ENCODE assay signal across 9 cellular contexts in genomic region chr22:36659762-36660509, GRCh38. TPM values are rescaled to one million over a fixed set of nuclear protein-coding genes. Genes with fewer than 3 reads are reported as not detected.
DNase-seq lines count a peak whose midpoint lies in the region; ATAC-seq, FAIRE-seq and TF ChIP-seq lines count a peak whose summit lies in the region.
"Had no signal": no experiment of that assay in that cellular context is flagged by ENCODE, and none has a peak within 500 bp of the region (broad histone marks: within the 10 kb centered on the region; RNA-seq: fewer than 3 reads in every experiment).

No MANE protein-coding gene starts in this region.

- no peak for TF ChIP-seq EP300 in gastroesophageal sphincter (IDR thresholded peaks at IDR 0.05)

- peaks cover 62% of the 10 kb centered on the region for H3K27me3 Mint-ChIP-seq in activated T-cell treated with anti-CD3 and anti-CD28 coated beads, Interleukin-2, amount 50 U/mL, for 24 hours

- no peak for FAIRE-seq in GM12892 (lab: Jason Lieb, UNC)
- FAIRE-seq: TTC549 had no signal

- peak overlapping the region in 1 of 4 donors; percentile 55 for H3K27ac ChIP-seq in gastroesophageal sphincter

- no peaks in the 10 kb centered on the region for H3K36me3 ChIP-seq in gastroesophageal sphincter

- no peak overlapping the region for H3K4me3 ChIP-seq in gastroesophageal sphincter

- peak; percentile 83 for ATAC-seq in gastroesophageal sphincter
- ATAC-seq in HG02798 (IDR thresholded peaks at IDR 0.05; ENCODE audit: poor library complexity, unreplicated experiment), result no peak
- no peak for ATAC-seq in HG02852 (IDR thresholded peaks at IDR 0.05; ENCODE audit: unreplicated experiment)

- TF ChIP-seq POLR2A in GM12892 (IDR thresholded peaks at IDR 0.05; ENCODE audit: low read depth, low read length) (no peak), gastroesophageal sphincter (IDR thresholded peaks at IDR 0.05) (no peak)

- no peak overlapping the region for H3K27ac Mint-ChIP-seq in activated T-cell treated with anti-CD3 and anti-CD28 coated beads, Interleukin-2, amount 50 U/mL, for 24 hours

- no peaks in the 10 kb centered on the region for H3K36me3 Mint-ChIP-seq in activated T-cell treated with anti-CD3 and anti-CD28 coated beads, Interleukin-2, amount 50 U/mL, for 24 hours (ENCODE audit: low read depth)

- H3K4me1 ChIP-seq in gastroesophageal sphincter, result peaks cover 0 to 18% (median 13%) of the 10 kb centered on the region in 3 donors

- no peaks in the 10 kb centered on the region for H3K9me3 Mint-ChIP-seq in activated T-cell treated with anti-CD3 and anti-CD28 coated beads, Interleukin-2, amount 50 U/mL, for 24 hours

- H3K9me3 ChIP-seq in gastroesophageal sphincter, result peaks cover 0 to 3% (median 0%) of the 10 kb centered on the region in 3 donors

- TF ChIP-seq CTCF in gastroesophageal sphincter (IDR thresholded peaks at IDR 0.05), result no peak

- 19 to 23% methylated on average over 8 to 10 of the region's 19 CpGs for WGBS in gastroesophageal sphincter (ENCODE audit: low coverage in 1 of 2), 2 donors

- no peak overlapping the region for H3K4me3 Mint-ChIP-seq in activated T-cell treated with anti-CD3 and anti-CD28 coated beads, Interleukin-2, amount 50 U/mL, for 24 hours

- H3K4me1 Mint-ChIP-seq in activated T-cell treated with anti-CD3 and anti-CD28 coated beads, Interleukin-2, amount 50 U/mL, for 24 hours (ENCODE audit: low read depth), result peaks cover 2% of the 10 kb centered on the region

- DNase-seq in GM12892 (ENCODE audit: insufficient read length) (peak; percentile 25), NCI-H2081 (lab: John Stamatoyannopoulos, UW) (peak; percentile 82 to 88), posterior vena cava (ENCODE audit: low spot score) (peak; percentile 98), OCI-M2 (lab: John Stamatoyannopoulos, UW; ENCODE audit: unreplicated experiment) (no peak)
- DNase-seq in activated T-cell treated with anti-CD3 and anti-CD28 coated beads, Interleukin-2, amount 50 U/mL, for 24 hours, result peak; percentile 39

- intact Hi-C loops in posterior vena cava (cut with DNase I), result no loop called here

- peaks cover 24% of the 10 kb centered on the region for H3K27me3 ChIP-seq in gastroesophageal sphincter

RNA-seq across cellular contexts. Expression of gene CACNG2, which starts 43.6 kb away (rescaled TPM):
- not detected for polyA plus RNA-seq in GM12892 (2012; ENCODE audit: missing spikeins)
- total RNA-seq in gastroesophageal sphincter (not detected), posterior vena cava (not detected)
